1 cellular context compared by ENCODE assay signal in the genomic region with DNA sequence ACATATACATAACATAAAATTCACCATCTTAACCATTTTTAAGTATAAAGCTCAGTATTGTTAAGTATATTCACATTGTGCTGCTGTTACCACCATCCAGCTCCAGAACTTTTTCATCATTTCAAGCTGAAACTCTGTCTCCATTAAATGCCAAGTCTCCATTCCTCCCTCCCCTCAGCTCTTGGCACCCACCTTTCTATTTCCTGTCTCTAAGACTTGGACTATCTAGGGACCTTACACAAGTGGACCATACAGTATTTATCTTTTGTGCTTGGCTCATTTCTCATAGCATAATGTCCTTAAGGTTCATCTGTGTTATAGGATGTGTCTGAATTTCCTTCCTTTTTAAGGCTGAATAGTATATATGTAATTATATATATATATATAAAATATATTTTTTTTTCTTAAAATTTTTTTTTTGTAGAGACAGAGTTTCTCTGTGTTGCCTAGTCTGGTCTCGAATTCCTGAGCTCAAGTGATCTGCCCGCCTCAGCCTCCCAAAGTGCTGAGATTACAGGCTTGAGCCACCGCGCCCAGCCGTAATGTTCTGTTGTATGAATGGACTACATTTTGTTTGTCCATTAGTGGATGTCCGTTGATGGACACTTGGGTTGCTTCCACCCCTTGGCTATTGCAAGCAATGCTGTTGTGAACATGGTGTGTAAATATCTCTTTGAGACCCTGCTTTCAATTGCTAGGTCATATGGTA.
TF ChIP-seq lines count a peak whose summit lies in the region.

No MANE protein-coding gene starts in this region.

TF ChIP-seq in WTC11, 78 proteins besides CTCF, POLR2A, EP300 and RAD21 (continued from another document):
- TF ChIP-seq SMAD4 (CRISPR knock-in tag; IDR thresholded peaks at IDR 0.05) = no peak
- no peak for TF ChIP-seq ZNF219 (CRISPR knock-in tag; IDR thresholded peaks at IDR 0.05; ENCODE audit: borderline replicate concordance)
- TF ChIP-seq KAT7 (CRISPR knock-in tag; IDR thresholded peaks at IDR 0.05; ENCODE audit: borderline replicate concordance) = no peak
